In genomic region chr11:134410766-134411165, GRCh38 we compare ENCODE assay signal across 17 cellular contexts. TPM values are rescaled to one million over a fixed set of nuclear protein-coding genes. Genes with fewer than 3 reads are reported as not detected.
DNase-seq lines count a peak whose midpoint lies in the region; ATAC-seq and TF ChIP-seq lines count a peak whose summit lies in the region.
"Had no signal": no experiment of that assay in that cellular context is flagged by ENCODE, and none has a peak within 500 bp of the region (broad histone marks: within the 10 kb centered on the region; RNA-seq: fewer than 3 reads in every experiment).

No MANE protein-coding gene starts in this region.

- intact Hi-C loops in lower leg skin (cut with DNase I; ENCODE audit: low total_unique reads) = no loop called here
- intact Hi-C loops in sigmoid colon (cut with DNase I) = no loop called here

- DNase-seq in stimulated activated naive CD8-positive, alpha-beta T cell treated with anti-CD3 and anti-CD28 coated beads, Interleukin-15, Interleukin-2, amounts not matched to agents 100 U/mL and 50 U/mL, for 24 hours = no peak
- DNase-seq in effector CD8-positive, alpha-beta T cell (lab: John Stamatoyannopoulos, UW) = no peak
- DNase-seq in lower leg skin (ENCODE audit: low spot score in 2 of 2) (no peak), sigmoid colon (no peak)
- DNase-seq: GF-D8, left cardiac atrium, NCI-H2029 treated with DMSO at 0.1 percent for 48 hours, pancreas had no signal

- peaks cover 5% of the 10 kb centered on the region for H3K4me1 ChIP-seq in mesodermal cell (ENCODE audit: control insufficient read depth, insufficient read depth, low read length, poor library complexity, severe bottlenecking)
- H3K4me1 ChIP-seq in sigmoid colon = peaks cover 0 to 19% (median 17%) of the 10 kb centered on the region in 4 donors
- H3K4me1 ChIP-seq: pancreas had no signal

- TF ChIP-seq EP300 in sigmoid colon (IDR thresholded peaks at IDR 0.05) = no peak

- WGBS in mesodermal cell (ENCODE audit: insufficient coverage in 2 of 2), 2 experiments = 80 to 81% methylated on average over 3 to 4 of the region's 5 CpGs
- 69 to 74% methylated on average over 5 of the region's 5 CpGs for WGBS in lower leg skin, 2 donors
- 65 to 77% methylated on average over 5 of the region's 5 CpGs for WGBS in sigmoid colon, 2 donors

- no peaks in the 10 kb centered on the region for H3K9me3 Mint-ChIP-seq in stimulated activated naive CD8-positive, alpha-beta T cell treated with anti-CD3 and anti-CD28 coated beads, Interleukin-15, Interleukin-2, amounts not matched to agents 100 ng/mL and 50 ng/mL, for 24 hours
- H3K9me3 Mint-ChIP-seq in brain = peaks cover 0 to 2% (median 0%) of the 10 kb centered on the region in 5 experiments
- H3K9me3 Mint-ChIP-seq: activated naive CD4-positive, alpha-beta T cell treated with anti-CD3 and anti-CD28 coated beads, Interleukin-2, amount 50 U/mL, for 72 hours; dendritic cell treated with granulocyte-macrophage colony-stimulating factor and Interleukin-4, amounts not matched to agents 40 ng/mL and 50 ng/mL, for 4 days had no signal

- H3K36me3 Mint-ChIP-seq in stimulated activated naive CD8-positive, alpha-beta T cell treated with anti-CD3 and anti-CD28 coated beads, Interleukin-15, Interleukin-2, amounts not matched to agents 100 ng/mL and 50 ng/mL, for 24 hours (ENCODE audit: low read depth) = no peaks in the 10 kb centered on the region
- no peaks in the 10 kb centered on the region for H3K36me3 Mint-ChIP-seq in brain
- H3K36me3 Mint-ChIP-seq: activated naive CD4-positive, alpha-beta T cell treated with anti-CD3 and anti-CD28 coated beads, Interleukin-2, amount 50 U/mL, for 72 hours had no signal

- H3K9me3 ChIP-seq in mesodermal cell (ENCODE audit: control insufficient read depth, low read length) (no peaks in the 10 kb centered on the region), sigmoid colon (no peaks in the 10 kb centered on the region)
- H3K9me3 ChIP-seq: pancreas had no signal

- no peak for ATAC-seq in stimulated activated naive CD8-positive, alpha-beta T cell treated with anti-CD3 and anti-CD28 coated beads, Interleukin-15, Interleukin-2, amounts not matched to agents 100 U/mL and 50 U/mL, for 24 hours
- ATAC-seq in HG02870 (IDR thresholded peaks at IDR 0.05; ENCODE audit: unreplicated experiment) = no peak
- ATAC-seq: left cardiac atrium had no signal

- TF ChIP-seq POLR2A in lower leg skin (IDR thresholded peaks at IDR 0.05) (no peak), sigmoid colon (IDR thresholded peaks at IDR 0.05) (no peak)

- no peaks in the 10 kb centered on the region for H3K36me3 ChIP-seq in mesodermal cell (ENCODE audit: control insufficient read depth, insufficient read depth, low read length)
- no peaks in the 10 kb centered on the region for H3K36me3 ChIP-seq in sigmoid colon
- H3K36me3 ChIP-seq: pancreas had no signal

- no peak for TF ChIP-seq CTCF in brain (conservative IDR thresholded peaks at IDR 0.05)
- no peak for TF ChIP-seq CTCF in lower leg skin (IDR thresholded peaks at IDR 0.05)
- TF ChIP-seq CTCF in sigmoid colon (IDR thresholded peaks at IDR 0.05) = no peak

- peaks cover 66% of the 10 kb centered on the region for H3K27me3 Mint-ChIP-seq in stimulated activated naive CD8-positive, alpha-beta T cell treated with anti-CD3 and anti-CD28 coated beads, Interleukin-15, Interleukin-2, amounts not matched to agents 100 ng/mL and 50 ng/mL, for 24 hours
- peaks cover 15% of the 10 kb centered on the region for H3K27me3 Mint-ChIP-seq in brain

- H3K4me3 ChIP-seq in mesodermal cell (ENCODE audit: extremely low read depth, insufficient read depth, low read length, poor library complexity, severe bottlenecking) (peak overlapping the region; percentile 44), lower leg skin (ENCODE audit: low read depth, poor library complexity, severe bottlenecking) (no peak overlapping the region), sigmoid colon (peak overlapping the region in 1 of 4 donors; percentile 38)

- H3K4me3 Mint-ChIP-seq in stimulated activated naive CD8-positive, alpha-beta T cell treated with anti-CD3 and anti-CD28 coated beads, Interleukin-15, Interleukin-2, amounts not matched to agents 100 ng/mL and 50 ng/mL, for 24 hours = peak overlapping the region; percentile 20
- H3K4me3 Mint-ChIP-seq in brain = peak overlapping the region; percentile 85 to 91 (median 87)
- H3K4me3 Mint-ChIP-seq: dendritic cell treated with granulocyte-macrophage colony-stimulating factor and Interleukin-4, amounts not matched to agents 40 ng/mL and 50 ng/mL, for 4 days had no signal

- H3K4me1 Mint-ChIP-seq in stimulated activated naive CD8-positive, alpha-beta T cell treated with anti-CD3 and anti-CD28 coated beads, Interleukin-15, Interleukin-2, amounts not matched to agents 100 ng/mL and 50 ng/mL, for 24 hours (ENCODE audit: low read depth) = peaks cover 6% of the 10 kb centered on the region
- H3K4me1 Mint-ChIP-seq in brain = peaks cover 72% of the 10 kb centered on the region

- H3K27ac ChIP-seq in mesodermal cell (ENCODE audit: low read depth, low read length, severe bottlenecking) (no peak overlapping the region), sigmoid colon (no peak overlapping the region)
- H3K27ac ChIP-seq: pancreas had no signal

- peaks cover 18 to 90% (median 52%) of the 10 kb centered on the region in 3 donors for H3K27me3 ChIP-seq in sigmoid colon

- H3K27ac Mint-ChIP-seq in stimulated activated naive CD8-positive, alpha-beta T cell treated with anti-CD3 and anti-CD28 coated beads, Interleukin-15, Interleukin-2, amounts not matched to agents 100 ng/mL and 50 ng/mL, for 24 hours = no peak overlapping the region
- H3K27ac Mint-ChIP-seq in brain = peak overlapping the region; percentile 45 to 97 (median 82)
- H3K27ac Mint-ChIP-seq: activated CD4-positive, alpha-beta T cell treated with anti-CD3 and anti-CD28 coated beads for 36 hours; activated naive CD4-positive, alpha-beta T cell treated with anti-CD3 and anti-CD28 coated beads, Interleukin-2, amount 50 U/mL, for 72 hours; dendritic cell treated with granulocyte-macrophage colony-stimulating factor and Interleukin-4, amounts not matched to agents 40 ng/mL and 50 ng/mL, for 4 days had no signal

RNA-seq across cellular contexts. Expression of gene B3GAT1, which starts 1.3 kb away (rescaled TPM):
- polyA plus RNA-seq in brain (ENCODE audit: insufficient read depth, low read depth, low replicate concordance) (110 TPM), sigmoid colon (under 1 TPM in 1 of 3 donors, not detected in 2; 0.63 TPM)
- polyA plus RNA-seq in mesodermal cell (2013, experiment 1 of 2) = 8.3 TPM
- polyA plus RNA-seq in mesodermal cell (2013, experiment 2 of 2) = 5.9 TPM
- total RNA-seq in lower leg skin (under 1 TPM in 3 of 4 donors, not detected in 1; 0.13 to 0.58 (median 0.44) TPM), sigmoid colon (under 1 TPM in 3 of 4 donors, not detected in 1; 0.16 to 0.28 (median 0.27) TPM)
- total RNA-seq: fibroblast of villous mesenchyme, LHCN-M2 had no signal
